ENCODE assay signal across 12 cellular contexts in the genomic region with DNA sequence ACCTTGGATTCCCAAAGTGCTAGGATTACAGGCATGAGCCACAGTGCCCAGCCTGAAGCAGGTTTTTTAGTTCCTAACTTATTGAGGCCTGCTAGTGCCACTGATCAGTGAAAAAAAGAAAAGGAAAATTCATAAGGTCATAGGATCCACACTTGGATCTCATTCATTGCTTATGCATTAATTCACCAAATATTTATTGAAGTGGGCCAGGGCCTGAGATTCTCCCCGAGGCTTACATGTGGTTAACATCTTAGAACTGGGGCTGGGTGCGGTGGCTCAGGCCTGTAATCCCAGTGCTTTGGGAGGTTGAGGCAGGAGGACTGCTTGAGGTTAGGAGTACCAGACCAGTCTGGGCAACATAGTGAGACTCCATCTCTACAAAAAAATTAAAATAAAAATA. TPM values are rescaled to one million over a fixed set of nuclear protein-coding genes. Genes with fewer than 3 reads are reported as not detected.
"Had no signal": no experiment of that assay in that cellular context is flagged by ENCODE, and none has a peak within 500 bp of the region (broad histone marks: within the 10 kb centered on the region; RNA-seq: fewer than 3 reads in every experiment).

No MANE protein-coding gene starts in this region.

- H3K9me3 ChIP-seq: heart left ventricle, left ventricle myocardium inferior had no signal

- ATAC-seq: activated CD4-positive, alpha-beta T cell treated with anti-CD3 and anti-CD28 coated beads for 36 hours; heart left ventricle had no signal

- H3K27ac ChIP-seq: cardiac muscle cell, left ventricle myocardium inferior had no signal

- H3K4me3 ChIP-seq: cardiac muscle cell, heart left ventricle, left ventricle myocardium inferior had no signal

- H3K36me3 ChIP-seq: cardiac muscle cell, heart left ventricle, left ventricle myocardium inferior had no signal

- DNase-seq: activated CD4-positive, alpha-beta T cell treated with anti-CD3 and anti-CD28 coated beads for 36 hours; activated CD4-positive, alpha-beta T cell treated with anti-CD3 and anti-CD28 coated beads, Interleukin-2, amount 50 U/mL, for 48 hours; activated gamma-delta T cell; amniotic stem cell; dermis blood vessel endothelial cell; effector memory CD4-positive, alpha-beta T cell; heart left ventricle; left ventricle myocardium inferior; mammary epithelial cell; retina; T-helper 2 cell had no signal

- H3K27me3 ChIP-seq: cardiac muscle cell had no signal

RNA-seq across cellular contexts. Expression of gene MAP1LC3B2, which starts 29.5 kb away (rescaled TPM):
- total RNA-seq: dermis blood vessel endothelial cell had no signal
